1 cellular context compared by ENCODE assay signal in genomic region chr2:44955593-44956449, GRCh38.
TF ChIP-seq lines count a peak whose summit lies in the region.

No MANE protein-coding gene starts in this region.

TF ChIP-seq in HEK293, 187 proteins besides CTCF, POLR2A, EP300 and RAD21 (continued from another document and continues in another):
- TF ChIP-seq KLF17 (tag by site-specific recombination; IDR thresholded peaks at IDR 0.05) = no peak
- TF ChIP-seq SP3 (tag by site-specific recombination; IDR thresholded peaks at IDR 0.05) = no peak
- no peak for TF ChIP-seq ZNF23 (tag by site-specific recombination; IDR thresholded peaks at IDR 0.05; ENCODE audit: borderline replicate concordance)
- TF ChIP-seq KLF8 (tag by site-specific recombination; IDR thresholded peaks at IDR 0.05) = no peak
- TF ChIP-seq ZBTB49 (tag by site-specific recombination; IDR thresholded peaks at IDR 0.05; ENCODE audit: low read depth) = no peak
- TF ChIP-seq ZNF138 (tag by site-specific recombination; IDR thresholded peaks at IDR 0.05; ENCODE audit: borderline replicate concordance) = no peak
- TF ChIP-seq ZNF777 (tag by site-specific recombination; IDR thresholded peaks at IDR 0.05; ENCODE audit: borderline replicate concordance) = no peak
- no peak for TF ChIP-seq INSM2 (tag by site-specific recombination; IDR thresholded peaks at IDR 0.05)
- no peak for TF ChIP-seq ZBTB8A (tag by site-specific recombination; IDR thresholded peaks at IDR 0.05)
- TF ChIP-seq MYNN (tag by site-specific recombination; IDR thresholded peaks at IDR 0.05; ENCODE audit: borderline replicate concordance) = no peak
- TF ChIP-seq ZNF704 (tag by site-specific recombination; IDR thresholded peaks at IDR 0.05) = no peak
- TF ChIP-seq ZNF223 (tag by site-specific recombination; IDR thresholded peaks at IDR 0.05) = no peak
- no peak for TF ChIP-seq GLI4 (tag by site-specific recombination; IDR thresholded peaks at IDR 0.05)
- TF ChIP-seq ZNF658 (tag by site-specific recombination; IDR thresholded peaks at IDR 0.05) = no peak
- TF ChIP-seq SETDB1 (IDR thresholded peaks at IDR 0.05; ENCODE audit: insufficient read length, low read length) = no peak
- no peak for TF ChIP-seq ZNF341 (tag by site-specific recombination; IDR thresholded peaks at IDR 0.05; ENCODE audit: low read depth)
- TF ChIP-seq ZSCAN30 (tag by site-specific recombination; IDR thresholded peaks at IDR 0.05) = no peak
- TF ChIP-seq ZNF280D (tag by site-specific recombination; IDR thresholded peaks at IDR 0.05) = no peak
- no peak for TF ChIP-seq ZNF362 (tag by site-specific recombination; IDR thresholded peaks at IDR 0.05)
- peak; percentile 80 for TF ChIP-seq ZFHX2 (tag by site-specific recombination; conservative IDR thresholded peaks at IDR 0.05)
- no peak for TF ChIP-seq PRDM10 (tag by site-specific recombination; IDR thresholded peaks at IDR 0.05)
- TF ChIP-seq ZNF37A (tag by site-specific recombination; IDR thresholded peaks at IDR 0.05) = no peak
- TF ChIP-seq YY1 (tag by site-specific recombination; IDR thresholded peaks at IDR 0.05) = 0 out of 2 replicates have a peak, but pooled peaks have one; percentile 16
- TF ChIP-seq ZNF311 (tag by site-specific recombination; IDR thresholded peaks at IDR 0.05; ENCODE audit: borderline replicate concordance) = no peak
- TF ChIP-seq ZNF274 (IDR thresholded peaks at IDR 0.05; ENCODE audit: low read length) = no peak
- no peak for TF ChIP-seq ZNF274 (tag by site-specific recombination; IDR thresholded peaks at IDR 0.05; ENCODE audit: borderline replicate concordance)
- TF ChIP-seq REPIN1 (tag by site-specific recombination; IDR thresholded peaks at IDR 0.05; ENCODE audit: low read depth) = no peak
- TF ChIP-seq ZBTB6 (tag by site-specific recombination; IDR thresholded peaks at IDR 0.05) = no peak
- TF ChIP-seq ZNF423 (tag by site-specific recombination; IDR thresholded peaks at IDR 0.05) = no peak
- 0 out of 2 replicates have a peak, but pooled peaks have one; percentile 25 for TF ChIP-seq ZSCAN4 (tag by site-specific recombination; IDR thresholded peaks at IDR 0.05)
- no peak for TF ChIP-seq MZF1 (tag by site-specific recombination; IDR thresholded peaks at IDR 0.05; ENCODE audit: borderline replicate concordance)
- no peak for TF ChIP-seq ZBTB44 (tag by site-specific recombination; IDR thresholded peaks at IDR 0.05)
- TF ChIP-seq PATZ1 (tag by site-specific recombination; IDR thresholded peaks at IDR 0.05) = 0 out of 2 replicates have a peak, but pooled peaks have one; percentile 52
- TF ChIP-seq ELK4 (IDR thresholded peaks at IDR 0.05; ENCODE audit: borderline replicate concordance, low read depth, low read length) = no peak
- TF ChIP-seq ZNF654 (tag by site-specific recombination; IDR thresholded peaks at IDR 0.05; ENCODE audit: low read depth) = peak; percentile 91
